In genomic region chr9:89313842-89314241, GRCh38 we compare ENCODE assay signal across 8 cellular contexts. TPM values are rescaled to one million over a fixed set of nuclear protein-coding genes. Genes with fewer than 3 reads are reported as not detected.
DNase-seq lines count a peak whose midpoint lies in the region; ATAC-seq and TF ChIP-seq lines count a peak whose summit lies in the region.

No MANE protein-coding gene starts in this region.

- peak overlapping the region; percentile 89 for H3K4me3 Mint-ChIP-seq in activated T-helper 17 cell treated with anti-CD3 and anti-CD28 coated beads, Interleukin-2, amount 50 U/mL, for 72 hours

- no peak for TF ChIP-seq CTCF in GM10266 (IDR thresholded peaks at IDR 0.05; ENCODE audit: control insufficient read depth, insufficient read depth, low read depth, missing control alignments)
- no peak for TF ChIP-seq CTCF in omental fat pad (IDR thresholded peaks at IDR 0.05)

- no peaks in the 10 kb centered on the region for H3K27me3 Mint-ChIP-seq in activated T-helper 17 cell treated with anti-CD3 and anti-CD28 coated beads, Interleukin-2, amount 50 U/mL, for 72 hours

- H3K9me3 Mint-ChIP-seq in activated T-helper 17 cell treated with anti-CD3 and anti-CD28 coated beads, Interleukin-2, amount 50 U/mL, for 72 hours: no peaks in the 10 kb centered on the region

- peak overlapping the region; percentile 68 for H3K27ac Mint-ChIP-seq in activated T-helper 17 cell treated with anti-CD3 and anti-CD28 coated beads, Interleukin-2, amount 50 U/mL, for 72 hours

- peaks cover 27% of the 10 kb centered on the region for H3K4me1 Mint-ChIP-seq in activated T-helper 17 cell treated with anti-CD3 and anti-CD28 coated beads, Interleukin-2, amount 50 U/mL, for 72 hours

- peak overlapping the region; percentile 98 for H3K27ac ChIP-seq in KOPT-K1 (ENCODE audit: low read depth, low read length, poor library complexity, severe bottlenecking)

- peaks cover 60% of the 10 kb centered on the region for H3K36me3 ChIP-seq in KOPT-K1 (ENCODE audit: insufficient read depth, low read length)

- H3K36me3 Mint-ChIP-seq in activated T-helper 17 cell treated with anti-CD3 and anti-CD28 coated beads, Interleukin-2, amount 50 U/mL, for 72 hours (ENCODE audit: low read depth): peaks cover 82% of the 10 kb centered on the region

- H3K9me3 ChIP-seq in KOPT-K1 (ENCODE audit: insufficient read depth, low read length, poor library complexity, severe bottlenecking): no peaks in the 10 kb centered on the region

- peak; percentile 44 for DNase-seq in EL
- peak; percentile 18 for DNase-seq in kidney tubule cell (ENCODE audit: low spot score)
- no peak for DNase-seq in cerebellar cortex (ENCODE audit: low spot score)
- DNase-seq in GM10266 (ENCODE audit: extremely low spot score): no peak
- DNase-seq in omental fat pad (ENCODE audit: low spot score): no peak
- DNase-seq in activated CD8-positive, alpha-beta memory T cell treated with anti-CD3 and anti-CD28 coated beads, Interleukin-2, amount 50 U/mL, for 48 hours: no peak

- ATAC-seq in activated T-helper 17 cell treated with anti-CD3 and anti-CD28 coated beads, Interleukin-2, amount 50 U/mL, for 72 hours (replicated peaks): no peak
- ATAC-seq in omental fat pad (ENCODE audit: low FRiP score): no peak

RNA-seq across cellular contexts. Expression of gene CKS2, which starts 2.8 kb away (rescaled TPM):
- total RNA-seq in activated T-helper 17 cell treated with anti-CD3 and anti-CD28 coated beads, Interleukin-2, amount 50 U/mL, for 72 hours: 100 to 1,000 TPM; 179 to 230 TPM
- total RNA-seq in omental fat pad: 10 to 100 TPM in 3 of 4 donors, 1 to 10 TPM in 1; 9.8 to 34.1 (median 20.3) TPM

RNA-seq across cellular contexts. Expression of gene SECISBP2, which starts 4.5 kb away (rescaled TPM):
- 10 to 100 TPM; 33.1 to 40.1 TPM for total RNA-seq in activated T-helper 17 cell treated with anti-CD3 and anti-CD28 coated beads, Interleukin-2, amount 50 U/mL, for 72 hours
- 10 to 100 TPM; 45.8 to 68.4 (median 54.2) TPM for total RNA-seq in omental fat pad

Comparison
In these comparisons a context has a peak if more than half of its experiments do, and no peak if none do; other contexts are left out.
1. DNase-seq: peak in EL (single experiment) and kidney tubule cell (single experiment); none in cerebellar cortex (single experiment), GM10266 (single experiment), omental fat pad (single experiment) and activated CD8-positive, alpha-beta memory T cell treated with anti-CD3 and anti-CD28 coated beads, Interleukin-2, amount 50 U/mL, for 48 hours (single experiment).
2. RNA of gene CKS2, which starts 2.8 kb away (total RNA-seq): 179 to 230 TPM in activated T-helper 17 cell treated with anti-CD3 and anti-CD28 coated beads, Interleukin-2, amount 50 U/mL, for 72 hours; 9.8 to 34.1 TPM in omental fat pad; every median in the first group is over 4 times any median in the second.